1 cellular context compared by ENCODE assay signal in the genomic region with DNA sequence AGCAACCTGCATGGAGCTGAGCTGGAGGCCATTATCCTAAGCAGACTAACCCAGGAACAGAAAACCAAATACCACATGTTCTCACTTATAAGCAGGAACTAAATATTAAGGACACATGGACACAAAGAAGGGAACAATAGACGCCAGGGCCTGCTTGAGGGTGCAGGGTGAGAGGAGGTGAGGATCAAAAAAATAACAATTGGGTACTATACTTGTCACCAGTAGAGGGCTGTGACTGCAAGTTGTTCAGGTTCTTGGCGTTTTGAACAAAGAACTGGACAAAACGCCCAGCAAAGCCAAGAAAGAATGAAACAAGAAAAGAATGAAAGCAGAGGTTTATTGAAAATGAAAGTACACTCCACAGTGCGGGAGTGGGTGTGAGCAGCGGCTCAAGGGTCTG.
TF ChIP-seq lines count a peak whose summit lies in the region.

No MANE protein-coding gene starts in this region.

TF ChIP-seq in GM23338, 12 proteins besides CTCF, POLR2A, EP300 and RAD21 (continued from another document):
- TF ChIP-seq, protein P1, sequence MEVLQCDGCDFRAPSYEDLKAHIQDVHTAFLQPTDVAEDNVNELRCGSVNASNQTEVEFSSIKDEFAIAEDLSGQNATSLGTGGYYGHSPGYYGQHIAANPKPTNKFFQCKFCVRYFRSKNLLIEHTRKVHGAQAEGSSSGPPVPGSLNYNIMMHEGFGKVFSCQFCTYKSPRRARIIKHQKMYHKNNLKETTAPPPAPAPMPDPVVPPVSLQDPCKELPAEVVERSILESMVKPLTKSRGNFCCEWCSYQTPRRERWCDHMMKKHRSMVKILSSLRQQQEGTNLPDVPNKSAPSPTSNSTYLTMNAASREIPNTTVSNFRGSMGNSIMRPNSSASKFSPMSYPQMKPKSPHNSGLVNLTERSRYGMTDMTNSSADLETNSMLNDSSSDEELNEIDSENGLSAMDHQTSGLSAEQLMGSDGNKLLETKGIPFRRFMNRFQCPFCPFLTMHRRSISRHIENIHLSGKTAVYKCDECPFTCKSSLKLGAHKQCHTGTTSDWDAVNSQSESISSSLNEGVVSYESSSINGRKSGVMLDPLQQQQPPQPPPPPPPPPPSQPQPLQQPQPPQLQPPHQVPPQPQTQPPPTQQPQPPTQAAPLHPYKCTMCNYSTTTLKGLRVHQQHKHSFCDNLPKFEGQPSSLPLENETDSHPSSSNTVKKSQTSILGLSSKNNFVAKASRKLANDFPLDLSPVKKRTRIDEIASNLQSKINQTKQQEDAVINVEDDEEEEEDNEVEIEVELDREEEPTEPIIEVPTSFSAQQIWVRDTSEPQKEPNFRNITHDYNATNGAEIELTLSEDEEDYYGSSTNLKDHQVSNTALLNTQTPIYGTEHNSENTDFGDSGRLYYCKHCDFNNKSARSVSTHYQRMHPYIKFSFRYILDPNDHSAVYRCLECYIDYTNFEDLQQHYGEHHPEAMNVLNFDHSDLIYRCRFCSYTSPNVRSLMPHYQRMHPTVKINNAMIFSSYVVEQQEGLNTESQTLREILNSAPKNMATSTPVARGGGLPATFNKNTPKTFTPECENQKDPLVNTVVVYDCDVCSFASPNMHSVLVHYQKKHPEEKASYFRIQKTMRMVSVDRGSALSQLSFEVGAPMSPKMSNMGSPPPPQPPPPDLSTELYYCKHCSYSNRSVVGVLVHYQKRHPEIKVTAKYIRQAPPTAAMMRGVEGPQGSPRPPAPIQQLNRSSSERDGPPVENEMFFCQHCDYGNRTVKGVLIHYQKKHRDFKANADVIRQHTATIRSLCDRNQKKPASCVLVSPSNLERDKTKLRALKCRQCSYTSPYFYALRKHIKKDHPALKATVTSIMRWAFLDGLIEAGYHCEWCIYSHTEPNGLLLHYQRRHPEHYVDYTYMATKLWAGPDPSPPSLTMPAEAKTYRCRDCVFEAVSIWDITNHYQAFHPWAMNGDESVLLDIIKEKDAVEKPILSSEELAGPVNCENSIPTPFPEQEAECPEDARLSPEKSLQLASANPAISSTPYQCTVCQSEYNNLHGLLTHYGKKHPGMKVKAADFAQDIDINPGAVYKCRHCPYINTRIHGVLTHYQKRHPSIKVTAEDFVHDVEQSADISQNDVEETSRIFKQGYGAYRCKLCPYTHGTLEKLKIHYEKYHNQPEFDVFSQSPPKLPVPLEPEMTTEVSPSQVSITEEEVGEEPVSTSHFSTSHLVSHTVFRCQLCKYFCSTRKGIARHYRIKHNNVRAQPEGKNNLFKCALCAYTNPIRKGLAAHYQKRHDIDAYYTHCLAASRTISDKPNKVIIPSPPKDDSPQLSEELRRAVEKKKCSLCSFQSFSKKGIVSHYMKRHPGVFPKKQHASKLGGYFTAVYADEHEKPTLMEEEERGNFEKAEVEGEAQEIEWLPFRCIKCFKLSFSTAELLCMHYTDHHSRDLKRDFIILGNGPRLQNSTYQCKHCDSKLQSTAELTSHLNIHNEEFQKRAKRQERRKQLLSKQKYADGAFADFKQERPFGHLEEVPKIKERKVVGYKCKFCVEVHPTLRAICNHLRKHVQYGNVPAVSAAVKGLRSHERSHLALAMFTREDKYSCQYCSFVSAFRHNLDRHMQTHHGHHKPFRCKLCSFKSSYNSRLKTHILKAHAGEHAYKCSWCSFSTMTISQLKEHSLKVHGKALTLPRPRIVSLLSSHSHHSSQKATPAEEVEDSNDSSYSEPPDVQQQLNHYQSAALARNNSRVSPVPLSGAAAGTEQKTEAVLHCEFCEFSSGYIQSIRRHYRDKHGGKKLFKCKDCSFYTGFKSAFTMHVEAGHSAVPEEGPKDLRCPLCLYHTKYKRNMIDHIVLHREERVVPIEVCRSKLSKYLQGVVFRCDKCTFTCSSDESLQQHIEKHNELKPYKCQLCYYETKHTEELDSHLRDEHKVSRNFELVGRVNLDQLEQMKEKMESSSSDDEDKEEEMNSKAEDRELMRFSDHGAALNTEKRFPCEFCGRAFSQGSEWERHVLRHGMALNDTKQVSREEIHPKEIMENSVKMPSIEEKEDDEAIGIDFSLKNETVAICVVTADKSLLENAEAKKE (CRISPR knock-in tag; IDR thresholded peaks at IDR 0.05), result no peak
- TF ChIP-seq, protein P2, sequence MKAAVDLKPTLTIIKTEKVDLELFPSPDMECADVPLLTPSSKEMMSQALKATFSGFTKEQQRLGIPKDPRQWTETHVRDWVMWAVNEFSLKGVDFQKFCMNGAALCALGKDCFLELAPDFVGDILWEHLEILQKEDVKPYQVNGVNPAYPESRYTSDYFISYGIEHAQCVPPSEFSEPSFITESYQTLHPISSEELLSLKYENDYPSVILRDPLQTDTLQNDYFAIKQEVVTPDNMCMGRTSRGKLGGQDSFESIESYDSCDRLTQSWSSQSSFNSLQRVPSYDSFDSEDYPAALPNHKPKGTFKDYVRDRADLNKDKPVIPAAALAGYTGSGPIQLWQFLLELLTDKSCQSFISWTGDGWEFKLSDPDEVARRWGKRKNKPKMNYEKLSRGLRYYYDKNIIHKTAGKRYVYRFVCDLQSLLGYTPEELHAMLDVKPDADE (IDR thresholded peaks at IDR 0.05), result no peak
